2 cellular contexts compared by ENCODE assay signal in the genomic region with DNA sequence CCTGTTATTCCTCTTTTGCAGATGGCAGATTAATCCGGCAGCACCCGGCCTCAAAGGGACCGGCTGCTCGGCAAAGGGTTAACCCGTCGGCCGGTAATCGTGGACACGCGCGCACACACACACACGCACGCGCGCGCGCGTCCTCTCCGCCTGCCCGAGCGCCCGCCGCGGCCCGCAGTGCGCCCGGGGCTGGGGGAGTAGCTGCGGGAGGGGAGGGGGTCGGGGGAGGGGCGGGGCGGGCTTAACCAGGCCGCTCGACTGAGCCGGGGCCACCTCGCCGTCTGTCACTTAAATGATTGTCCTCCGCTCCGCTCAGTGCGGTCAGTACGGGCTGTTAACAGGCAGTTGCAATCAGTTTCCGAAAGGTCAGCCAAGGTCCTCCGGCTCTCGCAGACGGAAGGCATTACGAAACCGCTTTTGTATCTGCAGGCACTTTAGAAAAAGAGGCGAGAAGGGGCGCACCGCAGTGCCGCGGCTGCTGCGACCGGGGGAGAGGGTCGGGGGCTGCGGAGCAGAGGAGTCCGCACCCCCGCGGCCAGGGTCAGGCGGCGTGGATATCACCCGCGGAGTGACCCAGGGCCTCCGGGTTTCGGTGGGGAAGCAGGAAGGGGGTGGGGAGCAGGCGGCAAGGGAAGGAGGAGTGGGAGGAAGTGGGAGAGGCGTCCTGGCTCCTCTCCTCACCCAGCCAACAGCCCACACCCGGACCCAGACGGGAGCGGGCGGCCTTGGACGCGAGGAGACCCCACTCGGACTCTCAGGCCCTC.
A peak's percentile ranks its signal among the peaks of the same experiment; 100 is the strongest.
TF ChIP-seq lines count a peak whose summit lies in the region.

No MANE protein-coding gene starts in this region.

TF ChIP-seq in IMR-90, 13 proteins besides CTCF, POLR2A, EP300 and RAD21:
- TF ChIP-seq SMC3 (IDR thresholded peaks at IDR 0.05; ENCODE audit: low read depth, low read length) (no peak), CEBPB (IDR thresholded peaks at IDR 0.05; ENCODE audit: low read depth, low read length) (peak; percentile 52), MAFK (IDR thresholded peaks at IDR 0.05; ENCODE audit: low read depth, low read length) (no peak)
- TF ChIP-seq, protein P1, sequence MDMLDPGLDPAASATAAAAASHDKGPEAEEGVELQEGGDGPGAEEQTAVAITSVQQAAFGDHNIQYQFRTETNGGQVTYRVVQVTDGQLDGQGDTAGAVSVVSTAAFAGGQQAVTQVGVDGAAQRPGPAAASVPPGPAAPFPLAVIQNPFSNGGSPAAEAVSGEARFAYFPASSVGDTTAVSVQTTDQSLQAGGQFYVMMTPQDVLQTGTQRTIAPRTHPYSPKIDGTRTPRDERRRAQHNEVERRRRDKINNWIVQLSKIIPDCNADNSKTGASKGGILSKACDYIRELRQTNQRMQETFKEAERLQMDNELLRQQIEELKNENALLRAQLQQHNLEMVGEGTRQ (IDR thresholded peaks at IDR 0.05; ENCODE audit: low read depth, low read length): no peak

TF ChIP-seq in H1, 55 proteins besides CTCF, POLR2A, EP300 and RAD21:
- TF ChIP-seq BCL11A (IDR thresholded peaks at IDR 0.05; ENCODE audit: low read depth in 2 of 2, low read length in 2 of 2) (no peak), JUN (IDR thresholded peaks at IDR 0.05; ENCODE audit: low read depth, low read length) (no peak), KDM1A (IDR thresholded peaks at IDR 0.05; ENCODE audit: borderline replicate concordance, low read length) (no peak), TBP (IDR thresholded peaks at IDR 0.05; ENCODE audit: low read depth, low read length) (0 out of 2 replicates have a peak, but pooled peaks have one; percentile 25), PHF8 (conservative IDR thresholded peaks at IDR 0.05; ENCODE audit: low read depth, low read length) (no peak), CEBPB (IDR thresholded peaks at IDR 0.05; ENCODE audit: low read depth, low read length) (no peak), TAF7 (optimal IDR thresholded peaks at IDR 0.05; ENCODE audit: borderline replicate concordance, low read depth, low read length) (peak; percentile 32), HDAC2 (IDR thresholded peaks at IDR 0.05; ENCODE audit: borderline replicate concordance in 1 of 2, low read depth in 2 of 2, low read length in 2 of 2) (no peak), SP2 (IDR thresholded peaks at IDR 0.05; ENCODE audit: low read length) (no peak), TAF1 (IDR thresholded peaks at IDR 0.05; ENCODE audit: low read depth, low read length) (peak; percentile 32; the same call in 1 of the 2 replicates), SAP30 (IDR thresholded peaks at IDR 0.05; ENCODE audit: insufficient read depth, insufficient replicate concordance, low read length) (no peak), POLR2AphosphoS5 (IDR thresholded peaks at IDR 0.05; ENCODE audit: low read depth, low read length) (peak; percentile 12; the same call in 1 of the 2 replicates)
- TF ChIP-seq, protein P2, sequence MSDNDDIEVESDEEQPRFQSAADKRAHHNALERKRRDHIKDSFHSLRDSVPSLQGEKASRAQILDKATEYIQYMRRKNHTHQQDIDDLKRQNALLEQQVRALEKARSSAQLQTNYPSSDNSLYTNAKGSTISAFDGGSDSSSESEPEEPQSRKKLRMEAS (IDR thresholded peaks at IDR 0.05): no peak
